8 cellular contexts compared by ENCODE assay signal in genomic region chr5:56412601-56413379, GRCh38.
DNase-seq lines count a peak whose midpoint lies in the region; ATAC-seq, FAIRE-seq and TF ChIP-seq lines count a peak whose summit lies in the region.

No MANE protein-coding gene starts in this region.

- no peaks in the 10 kb centered on the region for H3K36me3 ChIP-seq in tibial artery
- H3K36me3 ChIP-seq in small intestine (ENCODE audit: control insufficient read depth in 2 of 2, insufficient read depth in 2 of 2, low read length in 2 of 2) = no peaks in the 10 kb centered on the region

- no peak overlapping the region for H3K27ac ChIP-seq in tibial artery
- H3K27ac ChIP-seq in small intestine (ENCODE audit: low read depth in 1 of 2, low read length in 1 of 2) = peak overlapping the region in 1 of 2 donors; percentile 34

- no peaks in the 10 kb centered on the region for H3K9me3 ChIP-seq in tibial artery
- H3K9me3 ChIP-seq in small intestine (ENCODE audit: control insufficient read depth, low read depth) = no peaks in the 10 kb centered on the region

- ATAC-seq in GM18867 (IDR thresholded peaks at IDR 0.05; ENCODE audit: unreplicated experiment) (peak; percentile 85), HG02759 (IDR thresholded peaks at IDR 0.05; ENCODE audit: unreplicated experiment) (peak; percentile 90), Right ventricle myocardium inferior (peak; percentile 43)

- 62 to 64% (median 63%) methylated on average over 9 of the region's 9 CpGs for WGBS in small intestine, 3 donors

- TF ChIP-seq CTCF in tibial artery (IDR thresholded peaks at IDR 0.05) = no peak

- no peak overlapping the region for H3K4me3 ChIP-seq in tibial artery
- no peak overlapping the region for H3K4me3 ChIP-seq in small intestine (ENCODE audit: low read depth in 1 of 2, low read length in 2 of 2)

- peaks cover 0 to 45% (median 14%) of the 10 kb centered on the region in 4 donors for H3K4me1 ChIP-seq in tibial artery
- peaks cover 0 to 6% of the 10 kb centered on the region in 2 donors for H3K4me1 ChIP-seq in small intestine (ENCODE audit: control insufficient read depth in 2 of 2, insufficient read depth in 1 of 2, low read depth in 1 of 2, low read length in 1 of 2)

- H3K27me3 ChIP-seq in tibial artery = no peaks in the 10 kb centered on the region
- H3K27me3 ChIP-seq in small intestine (ENCODE audit: control insufficient read depth in 2 of 2, insufficient read depth in 2 of 2, low read length in 2 of 2) = no peaks in the 10 kb centered on the region

- intact Hi-C loops in Right ventricle myocardium inferior (cut with DNase I) (no loop called here), tibial artery (cut with DNase I; ENCODE audit: low total_unique reads) (no loop called here)

- DNase-seq in NOMO-1 (lab: John Stamatoyannopoulos, UW; ENCODE audit: unreplicated experiment in 2 of 2) = peak; percentile 56 to 84
- DNase-seq in Right ventricle myocardium inferior (ENCODE audit: missing footprints) = peak; percentile 78
- peak; percentile 74 to 80 for DNase-seq in tibial artery
- no peak for DNase-seq in small intestine
- DNase-seq in activated CD8-positive, alpha-beta memory T cell treated with anti-CD3 and anti-CD28 coated beads, Interleukin-2, amount 50 U/mL, for 4 hours = no peak
- DNase-seq in ecto neural progenitor cell (ENCODE audit: low spot score) = no peak

- FAIRE-seq in small intestine (lab: Jason Lieb, UNC) = no peak

Comparison
In these comparisons a context has a peak if more than half of its experiments do, and no peak if none do; other contexts are left out.
1. DNase-seq: peak in NOMO-1 (2 of 2), Right ventricle myocardium inferior (single experiment) and tibial artery (2 of 2); none in small intestine (single experiment), activated CD8-positive, alpha-beta memory T cell treated with anti-CD3 and anti-CD28 coated beads, Interleukin-2, amount 50 U/mL, for 4 hours (single experiment) and ecto neural progenitor cell (single experiment).
2. Peak in every context shown above with its lines, with median percentiles within 50 percentile points of each other: ATAC-seq.